25 cellular contexts compared by ENCODE assay signal in the genomic region with DNA sequence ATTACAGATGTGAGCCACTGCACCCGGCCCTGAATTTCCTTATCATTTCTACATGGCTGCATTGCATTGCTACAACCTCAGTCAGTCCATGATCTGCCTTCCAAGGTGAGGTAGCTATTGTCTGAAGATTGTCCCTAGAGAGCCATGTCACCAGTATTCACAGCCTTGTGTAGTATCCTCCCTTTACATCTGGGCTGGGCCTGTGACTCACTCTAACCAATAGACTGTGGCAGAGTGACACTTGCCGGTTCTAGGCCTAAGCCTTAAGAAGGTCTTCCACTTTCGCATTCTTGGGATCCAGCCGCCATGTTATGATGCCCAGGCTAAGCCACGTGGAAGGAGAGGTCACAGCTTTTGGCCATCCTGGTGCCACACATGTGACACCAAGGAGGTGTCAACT.
"Had no signal": no experiment of that assay in that cellular context is flagged by ENCODE, and none has a peak within 500 bp of the region (broad histone marks: within the 10 kb centered on the region; RNA-seq: fewer than 3 reads in every experiment).

No MANE protein-coding gene starts in this region.

- H3K4me3 ChIP-seq: SJCRH30 had no signal

- H3K27ac ChIP-seq: brain microvascular endothelial cell, KMS-11, SJCRH30, VCaP had no signal

- H3K9me3 ChIP-seq: SK-N-SH had no signal

- DNase-seq: activated CD4-positive, CD25-positive, alpha-beta regulatory T cell; activated CD8-positive, alpha-beta memory T cell treated with anti-CD3 and anti-CD28 coated beads, Interleukin-2, amount 10 ng/mL, durations not matched to agents 7 days and 5 days; activated effector memory CD4-positive, alpha-beta T cell treated with Interleukin-2 at 50 U/mL for 16 hours; activated naive CD4-positive, alpha-beta T cell; activated T-cell treated with anti-CD3 and anti-CD28 coated beads, Interleukin-2, amount 50 U/mL, for 24 hours; brain microvascular endothelial cell; caudate nucleus; MM.1S; NCI-H1436 treated with DMSO at 0.1 percent for 48 hours; NCI-H187; NCI-H2081; NCI-H510A treated with DMSO at 0.1 percent for 48 hours; NCI-H69; NK-92 treated with Interleukin-12 subunit alpha and Interleukin-12 subunit beta, amount 100 ng/mL, for 24 hours; OCI-M1; RPMI8226; SJCRH30; SK-N-SH; T-helper 1 cell had no signal

- H3K27me3 Mint-ChIP-seq: activated CD8-positive, alpha-beta memory T cell treated with anti-CD3 and anti-CD28 coated beads, Interleukin-2, amount 10 ng/mL, durations not matched to agents 7 days and 5 days; activated naive CD4-positive, alpha-beta T cell treated with anti-CD3 and anti-CD28 coated beads, Interleukin-2, amount 50 U/mL, for 24 hours; activated T-cell treated with anti-CD3 and anti-CD28 coated beads, Interleukin-2, amount 50 U/mL, for 24 hours had no signal

- H3K36me3 Mint-ChIP-seq: activated CD8-positive, alpha-beta memory T cell treated with anti-CD3 and anti-CD28 coated beads, Interleukin-2, amount 10 ng/mL, durations not matched to agents 7 days and 5 days; activated naive CD4-positive, alpha-beta T cell treated with anti-CD3 and anti-CD28 coated beads, Interleukin-2, amount 50 U/mL, for 24 hours had no signal

- H3K36me3 ChIP-seq: brain microvascular endothelial cell, SJCRH30 had no signal

- H3K27me3 ChIP-seq: brain microvascular endothelial cell, SJCRH30 had no signal

- H3K4me3 Mint-ChIP-seq: activated CD8-positive, alpha-beta memory T cell treated with anti-CD3 and anti-CD28 coated beads, Interleukin-2, amount 10 ng/mL, durations not matched to agents 7 days and 5 days; activated naive CD4-positive, alpha-beta T cell treated with anti-CD3 and anti-CD28 coated beads, Interleukin-2, amount 50 U/mL, for 24 hours; activated T-cell treated with anti-CD3 and anti-CD28 coated beads, Interleukin-2, amount 50 U/mL, for 24 hours; activated T-helper 1 cell treated with anti-CD3 and anti-CD28 coated beads, Interleukin-12 subunit alpha, Interleukin-12 subunit beta, Interleukin-2, Interleukin-4 antibody, amounts not matched to agents 30 ng/mL and 10 ng/mL and 1 ng/mL, durations not matched to agents 14 hours and 24 hours and 36 hours had no signal

- H3K9me3 Mint-ChIP-seq: activated naive CD4-positive, alpha-beta T cell treated with anti-CD3 and anti-CD28 coated beads, Interleukin-2, amount 50 U/mL, for 24 hours; activated T-cell treated with anti-CD3 and anti-CD28 coated beads, Interleukin-2, amount 50 U/mL, for 24 hours; activated T-helper 1 cell treated with anti-CD3 and anti-CD28 coated beads, Interleukin-12 subunit alpha, Interleukin-12 subunit beta, Interleukin-2, Interleukin-4 antibody, amounts not matched to agents 30 ng/mL and 10 ng/mL and 1 ng/mL, durations not matched to agents 14 hours and 24 hours and 36 hours had no signal

- ATAC-seq: activated CD8-positive, alpha-beta memory T cell treated with anti-CD3 and anti-CD28 coated beads, Interleukin-2, amount 10 ng/mL, durations not matched to agents 7 days and 5 days; Panc1; Right ventricle myocardium inferior had no signal

- H3K27ac Mint-ChIP-seq: activated CD8-positive, alpha-beta memory T cell treated with anti-CD3 and anti-CD28 coated beads, Interleukin-2, amount 10 ng/mL, durations not matched to agents 7 days and 5 days; activated naive CD4-positive, alpha-beta T cell treated with anti-CD3 and anti-CD28 coated beads, Interleukin-2, amount 50 U/mL, for 24 hours; activated T-cell treated with anti-CD3 and anti-CD28 coated beads, Interleukin-2, amount 50 U/mL, for 24 hours; activated T-helper 1 cell treated with anti-CD3 and anti-CD28 coated beads, Interleukin-12 subunit alpha, Interleukin-12 subunit beta, Interleukin-2, Interleukin-4 antibody, amounts not matched to agents 30 ng/mL and 10 ng/mL and 1 ng/mL, durations not matched to agents 14 hours and 24 hours and 36 hours had no signal
